In genomic region chr20:4663044-4663443, GRCh38 we compare ENCODE assay signal across 24 cellular contexts. TPM values are rescaled to one million over a fixed set of nuclear protein-coding genes. Genes with fewer than 3 reads are reported as not detected.
DNase-seq lines count a peak whose midpoint lies in the region; ATAC-seq, FAIRE-seq and TF ChIP-seq lines count a peak whose summit lies in the region.
"Had no signal": no experiment of that assay in that cellular context is flagged by ENCODE, and none has a peak within 500 bp of the region (broad histone marks: within the 10 kb centered on the region; RNA-seq: fewer than 3 reads in every experiment).

No MANE protein-coding gene starts in this region.

- H3K9ac ChIP-seq in SK-N-SH, result no peak overlapping the region
- H3K9ac ChIP-seq in SK-N-MC (ENCODE audit: insufficient read length), result no peak overlapping the region
- H3K9ac ChIP-seq in HepG2 (ENCODE audit: insufficient read depth, low read depth, low read length), result no peak overlapping the region
- H3K9ac ChIP-seq: BLaER1 had no signal

- intact Hi-C loops in HepG2 (cut with micrococcal nuclease; ENCODE audit: unreplicated experiment), result no loop called here

- H4K20me1 ChIP-seq in SK-N-SH (ENCODE audit: insufficient read depth) (no peaks in the 10 kb centered on the region), HepG2 (ENCODE audit: insufficient read depth, low read length) (no peaks in the 10 kb centered on the region)
- H4K20me1 ChIP-seq: BLaER1 had no signal

- CTCF ChIA-PET in SK-N-SH (lab: Yijun Ruan, JAX), result no interaction called here
- CTCF ChIA-PET in HEK293 (lab: Yijun Ruan, JAX), result no interaction called here
- CTCF ChIA-PET in HepG2 (lab: Yijun Ruan, JAX; ENCODE audit: low intra/inter-chr PET ratio, low total read pairs), result no interaction called here

- H3K4me1 ChIP-seq in SK-N-SH (ENCODE audit: control insufficient read depth in 1 of 2, insufficient read depth in 2 of 2, low read depth in 1 of 2, low read length in 1 of 2), result peaks cover 0 to 20% of the 10 kb centered on the region in 2 experiments; a peak in 2 of 4 replicates
- no peaks in the 10 kb centered on the region for H3K4me1 ChIP-seq in HEK293 (ENCODE audit: control insufficient read depth, insufficient read depth, low read length)
- peaks cover 12% of the 10 kb centered on the region for H3K4me1 ChIP-seq in HepG2 (ENCODE audit: insufficient read depth, low read length)
- H3K4me1 ChIP-seq: Caco-2, HAP-1 had no signal

- no peak for TF ChIP-seq POLR2A in HepG2 (IDR thresholded peaks at IDR 0.05; ENCODE audit: insufficient read depth in 1 of 2, low read depth in 2 of 2, low read length in 2 of 2)

- H3K27ac ChIP-seq in SK-N-SH (ENCODE audit: low read depth in 2 of 2, low read length in 1 of 2) (no peak overlapping the region), HEK293 (ENCODE audit: extremely low read depth, low read depth, low read length) (no peak overlapping the region), SK-N-MC (peak overlapping the region; percentile 51), HepG2 (ENCODE audit: extremely low read length, insufficient read depth, low read length) (no peak overlapping the region)
- H3K27ac ChIP-seq: 22Rv1, BLaER1, C4-2B had no signal

- no peaks in the 10 kb centered on the region for H3K79me2 ChIP-seq in SK-N-SH (ENCODE audit: insufficient read depth)
- no peaks in the 10 kb centered on the region for H3K79me2 ChIP-seq in HepG2 (ENCODE audit: insufficient read depth, low read length)

- H3K9me3 ChIP-seq in SK-N-SH, result no peaks in the 10 kb centered on the region
- H3K9me3 ChIP-seq in HEK293 (ENCODE audit: control insufficient read depth, insufficient read depth, low read depth, low read length), result no peaks in the 10 kb centered on the region
- H3K9me3 ChIP-seq in SK-N-MC (ENCODE audit: low read depth, low read length), result no peaks in the 10 kb centered on the region
- no peaks in the 10 kb centered on the region for H3K9me3 ChIP-seq in HepG2 (ENCODE audit: low read length)
- H3K9me3 ChIP-seq: BLaER1, Caco-2, HAP-1 had no signal

- peaks cover 0 to 5% of the 10 kb centered on the region in 2 donors for H3K9me3 Mint-ChIP-seq in stimulated activated naive CD8-positive, alpha-beta T cell treated with anti-CD3 and anti-CD28 coated beads, Interleukin-15, amount 100 ng/mL, for 72 hours
- H3K9me3 Mint-ChIP-seq: CD8-positive, alpha-beta T cell had no signal

- H2AFZ ChIP-seq in SK-N-SH (ENCODE audit: low read depth), result peak overlapping the region; percentile 10; the same call in 1 of the 2 replicates
- no peak overlapping the region for H2AFZ ChIP-seq in HepG2 (ENCODE audit: low read length)

- no peaks in the 10 kb centered on the region for H3K9me2 ChIP-seq in SK-N-SH

- FAIRE-seq in HepG2 (lab: Jason Lieb, UNC), result no peak
- FAIRE-seq: A204.1, G401.6, GM12892, H54 had no signal

- 91% methylated on average over 1 of the region's 3 CpGs for WGBS in SK-N-SH (ENCODE audit: low lambda C conversion rate)
- 1% methylated on average over 3 of the region's 3 CpGs for WGBS in HepG2 (ENCODE audit: low lambda C conversion rate)

- no peaks in the 10 kb centered on the region for H3K27me3 Mint-ChIP-seq in stimulated activated naive CD8-positive, alpha-beta T cell treated with anti-CD3 and anti-CD28 coated beads, Interleukin-15, amount 100 ng/mL, for 72 hours
- H3K27me3 Mint-ChIP-seq: B cell had no signal

- peaks cover 42% of the 10 kb centered on the region for H3K4me1 Mint-ChIP-seq in stimulated activated naive CD8-positive, alpha-beta T cell treated with anti-CD3 and anti-CD28 coated beads, Interleukin-15, amount 100 ng/mL, for 72 hours

- no peak overlapping the region for H3K4me3 Mint-ChIP-seq in stimulated activated naive CD8-positive, alpha-beta T cell treated with anti-CD3 and anti-CD28 coated beads, Interleukin-15, amount 100 ng/mL, for 72 hours
- H3K4me3 Mint-ChIP-seq: B cell; CD8-positive, alpha-beta T cell had no signal

- ATAC-seq in SK-N-SH treated with all-trans-retinoic acid at 6 μM for 48 hours (no peak), HepG2 (peak; percentile 57), HG03159 (IDR thresholded peaks at IDR 0.05; ENCODE audit: unreplicated experiment) (no peak)
- ATAC-seq in stimulated activated naive CD8-positive, alpha-beta T cell treated with anti-CD3 and anti-CD28 coated beads, Interleukin-15, amount 100 ng/mL, for 72 hours, result no peak
- ATAC-seq: CD8-positive, alpha-beta T cell had no signal

- POLR2A ChIA-PET in SK-N-SH (lab: Yijun Ruan, JAX), result no interaction called here
- POLR2A ChIA-PET in HEK293 (lab: Yijun Ruan, JAX), result no interaction called here
- POLR2A ChIA-PET in HepG2 (lab: Yijun Ruan, JAX), result no interaction called here

- DNase-seq in SK-N-SH (no peak), SK-N-MC (ENCODE audit: low read depth, low spot score) (no peak), HepG2 (ENCODE audit: low spot score) (no peak), amniotic stem cell (lab: John Stamatoyannopoulos, UW) (no peak)
- DNase-seq in stimulated activated naive CD8-positive, alpha-beta T cell treated with anti-CD3 and anti-CD28 coated beads, Interleukin-15, amount 100 ng/mL, for 72 hours, result no peak
- DNase-seq: Caco-2; CD4-positive, CD25-positive, alpha-beta regulatory T cell; CD8-positive, alpha-beta T cell; DMS153; DND-41; GOT3 had no signal

- TF ChIP-seq CTCF in SK-N-SH (IDR thresholded peaks at IDR 0.05), result no peak
- no peak for TF ChIP-seq CTCF in HEK293 (tag by site-specific recombination; IDR thresholded peaks at IDR 0.05)
- no peak for TF ChIP-seq CTCF in HepG2 (CRISPR knock-in tag; IDR thresholded peaks at IDR 0.05)

- no peak overlapping the region for H3K27ac Mint-ChIP-seq in stimulated activated naive CD8-positive, alpha-beta T cell treated with anti-CD3 and anti-CD28 coated beads, Interleukin-15, amount 100 ng/mL, for 72 hours
- H3K27ac Mint-ChIP-seq: B cell; CD8-positive, alpha-beta T cell had no signal

- H3K4me2 ChIP-seq in SK-N-SH (no peak overlapping the region), HepG2 (ENCODE audit: low read depth, low read length) (no peak overlapping the region)
- H3K4me2 ChIP-seq: BLaER1 had no signal

- TF ChIP-seq EP300 in SK-N-SH (IDR thresholded peaks at IDR 0.05; ENCODE audit: borderline replicate concordance in 1 of 2, low read depth in 1 of 2, low read length in 1 of 2) (no peak), HepG2 (IDR thresholded peaks at IDR 0.05; ENCODE audit: low read depth in 2 of 2, low read length in 2 of 2) (no peak), HepG2 (CRISPR knock-in tag; IDR thresholded peaks at IDR 0.05; ENCODE audit: borderline replicate concordance) (no peak)

- H3K27me3 ChIP-seq in SK-N-SH (ENCODE audit: insufficient read depth) (no peaks in the 10 kb centered on the region), HepG2 (ENCODE audit: control insufficient read depth in 1 of 2, insufficient read depth in 2 of 2, low read length in 2 of 2) (no peaks in the 10 kb centered on the region)
- H3K27me3 ChIP-seq: BLaER1 had no signal

- H3K4me3 ChIP-seq in SK-N-SH (ENCODE audit: low read depth in 2 of 2, low read length in 1 of 2), result no peak overlapping the region
- H3K4me3 ChIP-seq in HEK293 (ENCODE audit: low read depth, low read length), result no peak overlapping the region
- no peak overlapping the region for H3K4me3 ChIP-seq in SK-N-MC
- H3K4me3 ChIP-seq in HepG2 (replicated peaks in 1 of 3; ENCODE audit: insufficient read depth in 1 of 3, low read depth in 2 of 3, low read length in 3 of 3), result no peak overlapping the region
- H3K4me3 ChIP-seq: BLaER1, HAP-1 had no signal

- in situ Hi-C loops in HepG2 (cut with HindIII; ENCODE audit: extremely low pct_ligation_motif_present, low pct_unique_long_range_greater_than_20kb), result no loop called here

- H3F3A ChIP-seq in SK-N-SH (replicated peaks; ENCODE audit: insufficient read depth), result peaks cover 24% of the 10 kb centered on the region

- no TSS peak for BruUV-seq in HepG2 (replicated peaks; lab: Mats Ljungman, UMichigan)

- no peak for TF ChIP-seq RAD21 in SK-N-SH (IDR thresholded peaks at IDR 0.05; ENCODE audit: low read length)
- TF ChIP-seq RAD21 in HepG2 (CRISPR knock-in tag; IDR thresholded peaks at IDR 0.05), result no peak

- H3K36me3 ChIP-seq in SK-N-SH (replicated peaks in 1 of 2; ENCODE audit: control insufficient read depth in 1 of 2, insufficient read depth in 2 of 2, low read length in 1 of 2) (no peaks in the 10 kb centered on the region), HEK293 (ENCODE audit: control insufficient read depth in 2 of 2, insufficient read depth in 1 of 2, low read length in 2 of 2) (no peaks in the 10 kb centered on the region), SK-N-MC (ENCODE audit: insufficient read depth, low read length) (no peaks in the 10 kb centered on the region), HepG2 (replicated peaks in 1 of 2; ENCODE audit: control insufficient read depth in 1 of 2, insufficient read depth in 2 of 2, low read length in 2 of 2) (no peaks in the 10 kb centered on the region)
- H3K36me3 ChIP-seq: BLaER1, HAP-1 had no signal

RNA-seq across cellular contexts. Expression of gene PRNP, which starts 23.2 kb away (rescaled TPM):
- polyA plus RNA-seq in SK-N-SH (2012; rRNA removed) (558 and 669 TPM in 2 replicates), HepG2 (2011; rRNA removed) (176 and 203 TPM in 2 replicates)
- 311 and 514 TPM in 2 replicates for polyA plus RNA-seq in SK-N-SH (2012; cell fraction: cytosol; rRNA removed)
- polyA plus RNA-seq in SK-N-SH (2012; cell fraction: nucleus; rRNA removed), result 151 and 328 TPM in 2 replicates
- total RNA-seq in HepG2 (2016; rRNA removed; fragmentation: Illumina TruSeq; extraction: Trizol), result 49.5 and 90.2 TPM in 2 replicates
- 13.4 and 13.5 TPM in 2 replicates for total RNA-seq in HepG2 (2016; cell fraction: cytosol; rRNA removed; fragmentation: Illumina TruSeq; extraction: Trizol; ENCODE audit: low read depth)
- 46.2 and 90.7 TPM in 2 replicates for total RNA-seq in HepG2 (2016; cell fraction: insoluble cytoplasmic fraction; rRNA removed; fragmentation: Illumina TruSeq; extraction: Trizol)
- 34.2 and 39.7 TPM in 2 replicates for total RNA-seq in HepG2 (2016; cell fraction: membrane; rRNA removed; fragmentation: Illumina TruSeq; extraction: Trizol)
- 74.6 and 91.1 TPM in 2 replicates for total RNA-seq in HepG2 (2016; cell fraction: nucleus; rRNA removed; fragmentation: Illumina TruSeq; extraction: Trizol)
- polyA plus RNA-seq in HepG2 (2011; cell fraction: cytosol; rRNA removed), result 188 and 194 TPM in 2 replicates
- polyA plus RNA-seq in HepG2 (2011; cell fraction: nucleus; rRNA removed), result 48.0 and 50.3 TPM in 2 replicates
- polyA plus RNA-seq in HepG2 (2012), result 103 and 105 TPM in 2 replicates
- 10.8 and 11.8 TPM in 2 replicates for polyA plus RNA-seq in HepG2 (2016; cell fraction: cytosol; fragmentation: Illumina TruSeq; extraction: Trizol; ENCODE audit: low read depth)
- polyA plus RNA-seq in HepG2 (2016; cell fraction: insoluble cytoplasmic fraction; fragmentation: Illumina TruSeq; extraction: Trizol; ENCODE audit: low read depth), result 56.4 and 59.5 TPM in 2 replicates
- 24.0 and 24.5 TPM in 2 replicates for polyA plus RNA-seq in HepG2 (2016; cell fraction: membrane; fragmentation: Illumina TruSeq; extraction: Trizol; ENCODE audit: low read depth)
- 131 and 138 TPM in 2 replicates for polyA plus RNA-seq in HepG2 (2016; cell fraction: nucleus; fragmentation: Illumina TruSeq; extraction: Trizol; ENCODE audit: insufficient read depth, low read depth)
- 95.4 and 192 TPM in 2 replicates for polyA minus RNA-seq in HepG2 (2011; rRNA and poly(A)+ RNA removed; ENCODE audit: low replicate concordance)
- 126 and 147 TPM in 2 replicates for polyA minus RNA-seq in HepG2 (2011; cell fraction: cytosol; rRNA and poly(A)+ RNA removed)
- polyA minus RNA-seq in HepG2 (2011; cell fraction: nucleus; rRNA and poly(A)+ RNA removed), result 25.6 and 36.6 TPM in 2 replicates

RNA-seq across cellular contexts. Expression of gene PRND, which starts 58.7 kb away (rescaled TPM):
- polyA plus RNA-seq in SK-N-SH (2012; rRNA removed), result 0.02 TPM in 1 of 2 replicates, not detected in the other
- 0.01 and 0.03 TPM in 2 replicates for polyA plus RNA-seq in SK-N-SH (2012; cell fraction: cytosol; rRNA removed)
- 0.01 TPM in 1 of 2 replicates, not detected in the other for polyA plus RNA-seq in SK-N-SH (2012; cell fraction: nucleus; rRNA removed)
- total RNA-seq in HepG2 (2016; rRNA removed; fragmentation: Illumina TruSeq; extraction: Trizol), result not detected in 2 replicates
- total RNA-seq in HepG2 (2016; cell fraction: cytosol; rRNA removed; fragmentation: Illumina TruSeq; extraction: Trizol; ENCODE audit: low read depth), result not detected in 2 replicates
- total RNA-seq in HepG2 (2016; cell fraction: insoluble cytoplasmic fraction; rRNA removed; fragmentation: Illumina TruSeq; extraction: Trizol), result not detected in 2 replicates
- not detected in 2 replicates for total RNA-seq in HepG2 (2016; cell fraction: membrane; rRNA removed; fragmentation: Illumina TruSeq; extraction: Trizol)
- total RNA-seq in HepG2 (2016; cell fraction: nucleus; rRNA removed; fragmentation: Illumina TruSeq; extraction: Trizol), result not detected in 2 replicates
- not detected in 2 replicates for polyA plus RNA-seq in HepG2 (2011; rRNA removed)
- polyA plus RNA-seq in HepG2 (2011; cell fraction: cytosol; rRNA removed), result not detected in 2 replicates
- polyA plus RNA-seq in HepG2 (2011; cell fraction: nucleus; rRNA removed), result not detected in 2 replicates
- not detected in 2 replicates for polyA plus RNA-seq in HepG2 (2012)
- polyA plus RNA-seq in HepG2 (2016; cell fraction: cytosol; fragmentation: Illumina TruSeq; extraction: Trizol; ENCODE audit: low read depth), result not detected in 2 replicates
- polyA plus RNA-seq in HepG2 (2016; cell fraction: insoluble cytoplasmic fraction; fragmentation: Illumina TruSeq; extraction: Trizol; ENCODE audit: low read depth), result not detected in 2 replicates
- not detected in 2 replicates for polyA plus RNA-seq in HepG2 (2016; cell fraction: membrane; fragmentation: Illumina TruSeq; extraction: Trizol; ENCODE audit: low read depth)
- polyA plus RNA-seq in HepG2 (2016; cell fraction: nucleus; fragmentation: Illumina TruSeq; extraction: Trizol; ENCODE audit: insufficient read depth, low read depth), result not detected in 2 replicates
- polyA minus RNA-seq in HepG2 (2011; rRNA and poly(A)+ RNA removed; ENCODE audit: low replicate concordance), result not detected in 2 replicates
- polyA minus RNA-seq in HepG2 (2011; cell fraction: cytosol; rRNA and poly(A)+ RNA removed), result not detected in 2 replicates
- not detected in 2 replicates for polyA minus RNA-seq in HepG2 (2011; cell fraction: nucleus; rRNA and poly(A)+ RNA removed)
- total RNA-seq: B cell; Caco-2; CD4-positive, CD25-positive, alpha-beta regulatory T cell; CD8-positive, alpha-beta T cell had no signal
- polyA plus RNA-seq: AG04450 had no signal
